Comparison of ENCODE assay signal across 17 cellular contexts in genomic region chr12:87960557-87960956, GRCh38.
DNase-seq lines count a peak whose midpoint lies in the region; ATAC-seq and TF ChIP-seq lines count a peak whose summit lies in the region.
"Had no signal": no experiment of that assay in that cellular context is flagged by ENCODE, and none has a peak within 500 bp of the region (broad histone marks: within the 10 kb centered on the region; RNA-seq: fewer than 3 reads in every experiment).

No MANE protein-coding gene starts in this region.

- TF ChIP-seq CTCF in neural progenitor cell (IDR thresholded peaks at IDR 0.05): no peak

- no peak overlapping the region for H3K4me3 Mint-ChIP-seq in neural progenitor cell
- H3K4me3 Mint-ChIP-seq in naive thymus-derived CD8-positive, alpha-beta T cell: no peak overlapping the region

- no peaks in the 10 kb centered on the region for H3K36me3 ChIP-seq in neural progenitor cell

- H3K9me3 Mint-ChIP-seq in neural progenitor cell: peaks cover 3% of the 10 kb centered on the region
- peaks cover 0 to 2% (median 0%) of the 10 kb centered on the region in 9 donors for H3K9me3 Mint-ChIP-seq in naive thymus-derived CD8-positive, alpha-beta T cell

- H3K36me3 Mint-ChIP-seq in neural progenitor cell: no peaks in the 10 kb centered on the region
- no peaks in the 10 kb centered on the region for H3K36me3 Mint-ChIP-seq in naive thymus-derived CD8-positive, alpha-beta T cell

- H3K27me3 ChIP-seq in neural progenitor cell: no peaks in the 10 kb centered on the region

- no peaks in the 10 kb centered on the region for H4K20me1 ChIP-seq in neural progenitor cell (ENCODE audit: low read depth)

- no peak overlapping the region for H3K27ac Mint-ChIP-seq in neural progenitor cell
- H3K27ac Mint-ChIP-seq in naive thymus-derived CD8-positive, alpha-beta T cell: no peak overlapping the region

- no peaks in the 10 kb centered on the region for H3K4me1 ChIP-seq in neural progenitor cell
- H3K4me1 ChIP-seq: Caco-2 had no signal

- POLR2A ChIA-PET in naive thymus-derived CD8-positive, alpha-beta T cell (lab: Charles Lee): no interaction called here

- H3K9ac ChIP-seq in neural progenitor cell: no peak overlapping the region

- peak overlapping the region; percentile 58 for H2AFZ ChIP-seq in neural progenitor cell (replicated peaks)

- no peaks in the 10 kb centered on the region for H3K4me1 Mint-ChIP-seq in neural progenitor cell
- no peaks in the 10 kb centered on the region for H3K4me1 Mint-ChIP-seq in naive thymus-derived CD8-positive, alpha-beta T cell

- H3K27me3 Mint-ChIP-seq in neural progenitor cell (ENCODE audit: insufficient read depth, low read depth): no peaks in the 10 kb centered on the region
- peaks cover 0 to 5% (median 0%) of the 10 kb centered on the region in 5 donors for H3K27me3 Mint-ChIP-seq in naive thymus-derived CD8-positive, alpha-beta T cell

- no peak overlapping the region for H3K27ac ChIP-seq in neural progenitor cell

- DNase-seq in NCI-H2107 treated with DMSO at 0.1 percent for 48 hours (lab: John Stamatoyannopoulos, UW; ENCODE audit: unreplicated experiment) (peak; percentile 1), NCI-H2107 (lab: John Stamatoyannopoulos, UW) (no peak), NCI-H1105 treated with DMSO at 0.1 percent for 48 hours (lab: John Stamatoyannopoulos, UW) (peak; percentile 99), NCI-H446 treated with DMSO at 0.1 percent for 48 hours (lab: John Stamatoyannopoulos, UW) (peak; percentile 93), neural progenitor cell (ENCODE audit: low spot score) (no peak), HuH-7.5 (ENCODE audit: low spot score) (no peak)
- DNase-seq in naive thymus-derived CD8-positive, alpha-beta T cell: no peak
- DNase-seq in activated T-cell treated with anti-CD3 and anti-CD28 coated beads, Interleukin-2, amount 50 U/mL, for 48 hours: no peak
- DNase-seq: Caco-2, EL, NCI-H187 treated with DMSO at 0.1 percent for 48 hours, NCI-H345, T-helper 1 cell, T1000 had no signal

- H3K79me2 ChIP-seq in neural progenitor cell (ENCODE audit: low read depth): no peaks in the 10 kb centered on the region

- no peak for ATAC-seq in naive thymus-derived CD8-positive, alpha-beta T cell
- ATAC-seq: HCT116, Panc1, Right ventricle myocardium inferior had no signal

- no peaks in the 10 kb centered on the region for H3K9me3 ChIP-seq in neural progenitor cell (ENCODE audit: low read depth)

- H3F3A ChIP-seq in neural progenitor cell (ENCODE audit: low read depth): no peaks in the 10 kb centered on the region

- no peak overlapping the region for H3K4me2 ChIP-seq in neural progenitor cell

- no peak overlapping the region for H3K4me3 ChIP-seq in neural progenitor cell

Comparison
In these comparisons a context has a peak if more than half of its experiments do, and no peak if none do; other contexts are left out.
1. DNase-seq: peak in NCI-H2107 treated with DMSO at 0.1 percent for 48 hours (single experiment), NCI-H1105 treated with DMSO at 0.1 percent for 48 hours (single experiment) and NCI-H446 treated with DMSO at 0.1 percent for 48 hours (single experiment); none in NCI-H2107 (single experiment), neural progenitor cell (single experiment), HuH-7.5 (single experiment), naive thymus-derived CD8-positive, alpha-beta T cell (0 of 10) and activated T-cell treated with anti-CD3 and anti-CD28 coated beads, Interleukin-2, amount 50 U/mL, for 48 hours (0 of 2).